ENCODE assay signal across 26 cellular contexts in genomic region chr19:36266375-36266961, GRCh38. TPM values are rescaled to one million over a fixed set of nuclear protein-coding genes. Genes with fewer than 3 reads are reported as not detected.
DNase-seq lines count a peak whose midpoint lies in the region; ATAC-seq, FAIRE-seq and TF ChIP-seq lines count a peak whose summit lies in the region.
"Had no signal": no experiment of that assay in that cellular context is flagged by ENCODE, and none has a peak within 500 bp of the region (broad histone marks: within the 10 kb centered on the region; RNA-seq: fewer than 3 reads in every experiment).

No MANE protein-coding gene starts in this region.

- H3K27ac ChIP-seq in osteoblast (ENCODE audit: low read depth, low read length) (no peak overlapping the region), PC-9 (no peak overlapping the region)
- H3K27ac ChIP-seq: BLaER1, epithelial cell of prostate, stomach, upper lobe of left lung had no signal

- CTCF ChIA-PET in PC-9 (lab: Charles Lee) = no interaction called here

- H3K4me3 Mint-ChIP-seq in T-helper 1 cell treated with Interleukin-12 subunit alpha and Interleukin-12 subunit beta and Interleukin-4 antibody, amounts not matched to agents 30 μg/mL and 1 μg/mL, for 36 hours = peak overlapping the region; percentile 63
- peak overlapping the region; percentile 42 for H3K4me3 Mint-ChIP-seq in activated T-helper 1 cell treated with anti-CD3 and anti-CD28 coated beads, Interleukin-12 subunit alpha, Interleukin-12 subunit beta, Interleukin-2, Interleukin-4 antibody, amounts not matched to agents 30 ng/mL and 10 ng/mL and 1 ng/mL, durations not matched to agents 14 hours and 24 hours and 36 hours
- H3K4me3 Mint-ChIP-seq: activated naive CD4-positive, alpha-beta T cell treated with anti-CD3 and anti-CD28 coated beads for 36 hours; activated T-cell treated with anti-CD3 and anti-CD28 coated beads, Interleukin-2, amount 50 U/mL, for 24 hours; central memory CD8-positive, alpha-beta T cell had no signal

- no peaks in the 10 kb centered on the region for H3K27me3 Mint-ChIP-seq in T-helper 1 cell treated with Interleukin-12 subunit alpha and Interleukin-12 subunit beta and Interleukin-4 antibody, amounts not matched to agents 30 μg/mL and 1 μg/mL, for 36 hours (ENCODE audit: low read depth)
- H3K27me3 Mint-ChIP-seq in activated T-helper 1 cell treated with anti-CD3 and anti-CD28 coated beads, Interleukin-12 subunit alpha, Interleukin-12 subunit beta, Interleukin-2, Interleukin-4 antibody, amounts not matched to agents 30 ng/mL and 10 ng/mL and 1 ng/mL, durations not matched to agents 14 hours and 24 hours and 36 hours (ENCODE audit: insufficient read depth) = no peaks in the 10 kb centered on the region
- H3K27me3 Mint-ChIP-seq: activated T-cell treated with anti-CD3 and anti-CD28 coated beads, Interleukin-2, amount 50 U/mL, for 24 hours; central memory CD8-positive, alpha-beta T cell had no signal

- H3K36me3 ChIP-seq in osteoblast (ENCODE audit: insufficient read depth, low read length) (no peaks in the 10 kb centered on the region), MG63 (no peaks in the 10 kb centered on the region), PC-9 (ENCODE audit: low read depth) (no peaks in the 10 kb centered on the region)
- H3K36me3 ChIP-seq: upper lobe of left lung had no signal

- peaks cover 35% of the 10 kb centered on the region for H3K9me3 Mint-ChIP-seq in T-helper 1 cell treated with Interleukin-12 subunit alpha and Interleukin-12 subunit beta and Interleukin-4 antibody, amounts not matched to agents 30 μg/mL and 1 μg/mL, for 36 hours
- H3K9me3 Mint-ChIP-seq in activated T-helper 1 cell treated with anti-CD3 and anti-CD28 coated beads, Interleukin-12 subunit alpha, Interleukin-12 subunit beta, Interleukin-2, Interleukin-4 antibody, amounts not matched to agents 30 ng/mL and 10 ng/mL and 1 ng/mL, durations not matched to agents 14 hours and 24 hours and 36 hours = peaks cover 5% of the 10 kb centered on the region

- H3K36me3 Mint-ChIP-seq in T-helper 1 cell treated with Interleukin-12 subunit alpha and Interleukin-12 subunit beta and Interleukin-4 antibody, amounts not matched to agents 30 μg/mL and 1 μg/mL, for 36 hours (ENCODE audit: low read depth) = peaks cover 1% of the 10 kb centered on the region
- peaks cover 3% of the 10 kb centered on the region for H3K36me3 Mint-ChIP-seq in activated T-helper 1 cell treated with anti-CD3 and anti-CD28 coated beads, Interleukin-12 subunit alpha, Interleukin-12 subunit beta, Interleukin-2, Interleukin-4 antibody, amounts not matched to agents 30 ng/mL and 10 ng/mL and 1 ng/mL, durations not matched to agents 14 hours and 24 hours and 36 hours (ENCODE audit: low read depth)

- no peak overlapping the region for H3K27ac Mint-ChIP-seq in T-helper 1 cell treated with Interleukin-12 subunit alpha and Interleukin-12 subunit beta and Interleukin-4 antibody, amounts not matched to agents 30 μg/mL and 1 μg/mL, for 36 hours
- H3K27ac Mint-ChIP-seq in activated T-helper 1 cell treated with anti-CD3 and anti-CD28 coated beads, Interleukin-12 subunit alpha, Interleukin-12 subunit beta, Interleukin-2, Interleukin-4 antibody, amounts not matched to agents 30 ng/mL and 10 ng/mL and 1 ng/mL, durations not matched to agents 14 hours and 24 hours and 36 hours = no peak overlapping the region
- H3K27ac Mint-ChIP-seq: activated naive CD4-positive, alpha-beta T cell treated with anti-CD3 and anti-CD28 coated beads for 36 hours; activated T-cell treated with anti-CD3 and anti-CD28 coated beads, Interleukin-2, amount 50 U/mL, for 24 hours had no signal

- ATAC-seq in GM19328 (IDR thresholded peaks at IDR 0.05; ENCODE audit: unreplicated experiment) = no peak

- TF ChIP-seq POLR2A in GM12891 (IDR thresholded peaks at IDR 0.05; ENCODE audit: low read depth, low read length) = no peak

- intact Hi-C loops in activated T-helper 1 cell treated with anti-CD3 and anti-CD28 coated beads, Interleukin-12 subunit alpha, Interleukin-12 subunit beta, Interleukin-2, Interleukin-4 antibody, amounts not matched to agents 30 ng/mL and 10 ng/mL and 1 ng/mL, durations not matched to agents 14 hours and 24 hours and 36 hours (cut with micrococcal nuclease) = no loop called here
- intact Hi-C loops in PC-9 (cut with micrococcal nuclease; ENCODE audit: unreplicated experiment) = no loop called here

- H3K27me3 ChIP-seq in osteoblast (ENCODE audit: insufficient read depth, low read length) = no peaks in the 10 kb centered on the region
- no peaks in the 10 kb centered on the region for H3K27me3 ChIP-seq in MG63
- peaks cover 40% of the 10 kb centered on the region for H3K27me3 ChIP-seq in PC-9 (ENCODE audit: insufficient read depth, low read depth)
- H3K27me3 ChIP-seq: BLaER1, stomach, upper lobe of left lung had no signal

- no peaks in the 10 kb centered on the region for H3K4me1 Mint-ChIP-seq in T-helper 1 cell treated with Interleukin-12 subunit alpha and Interleukin-12 subunit beta and Interleukin-4 antibody, amounts not matched to agents 30 μg/mL and 1 μg/mL, for 36 hours (ENCODE audit: low read depth)
- no peaks in the 10 kb centered on the region for H3K4me1 Mint-ChIP-seq in activated T-helper 1 cell treated with anti-CD3 and anti-CD28 coated beads, Interleukin-12 subunit alpha, Interleukin-12 subunit beta, Interleukin-2, Interleukin-4 antibody, amounts not matched to agents 30 ng/mL and 10 ng/mL and 1 ng/mL, durations not matched to agents 14 hours and 24 hours and 36 hours (ENCODE audit: low read depth)
- H3K4me1 Mint-ChIP-seq: central memory CD8-positive, alpha-beta T cell had no signal

- H3K79me2 ChIP-seq in osteoblast (ENCODE audit: insufficient read depth, low read length) (no peaks in the 10 kb centered on the region), PC-9 (ENCODE audit: low read depth) (no peaks in the 10 kb centered on the region)

- FAIRE-seq in GM12891 (lab: Jason Lieb, UNC) = no peak
- FAIRE-seq: TTC549 had no signal

- no peak for DNase-seq in T-helper 1 cell
- DNase-seq in GM12891 (ENCODE audit: insufficient read length, low spot score) = peak; percentile 42
- no peak for DNase-seq in activated T-helper 1 cell treated with anti-CD3 and anti-CD28 coated beads, Interleukin-12 subunit alpha, Interleukin-12 subunit beta, Interleukin-2, Interleukin-4 antibody, amounts not matched to agents 30 ng/mL and 10 ng/mL and 1 ng/mL, durations not matched to agents 14 hours and 24 hours and 36 hours (ENCODE audit: low spot score)
- DNase-seq in osteoblast (ENCODE audit: insufficient read length, low spot score, missing footprints) = peak; percentile 76
- DNase-seq in MG63 = no peak
- DNase-seq in PC-9 = no peak
- DNase-seq: activated CD4-positive, CD25-positive, alpha-beta regulatory T cell treated with anti-CD3 and anti-CD28 coated beads, Interleukin-2, amount 50 U/mL, for 72 hours; activated naive CD4-positive, alpha-beta T cell treated with anti-CD3 and anti-CD28 coated beads for 36 hours; activated T-cell treated with anti-CD3 and anti-CD28 coated beads, Interleukin-2, amount 50 U/mL, for 24 hours; COR-L47; DND-41; foreskin fibroblast; islet precursor cell; mammary epithelial cell; NCI-H2029 treated with DMSO at 0.1 percent for 48 hours; occipital lobe; retina; stomach; SW 1271 had no signal

- H2AFZ ChIP-seq in osteoblast (ENCODE audit: low read length) = no peak overlapping the region
- H2AFZ ChIP-seq in PC-9 = no peak overlapping the region

- no TSS peak for BruUV-seq in PC-9 (replicated peaks; lab: Mats Ljungman, UMichigan)

- POLR2A ChIA-PET in PC-9 (lab: Charles Lee; ENCODE audit: unreplicated experiment) = no interaction called here

- TF ChIP-seq CTCF in osteoblast (IDR thresholded peaks at IDR 0.05; ENCODE audit: extremely low read depth, low read depth, low read length) (no peak), PC-9 (conservative IDR thresholded peaks at IDR 0.05) (no peak)

- H3K9me3 ChIP-seq in osteoblast (ENCODE audit: low read depth, low read length) (no peaks in the 10 kb centered on the region), MG63 (no peaks in the 10 kb centered on the region), PC-9 (ENCODE audit: insufficient read depth, low read depth) (no peaks in the 10 kb centered on the region)

- H3K4me3 ChIP-seq in osteoblast (ENCODE audit: insufficient read depth, low read length) = no peak overlapping the region
- H3K4me3 ChIP-seq in MG63 = no peak overlapping the region
- H3K4me3 ChIP-seq in PC-9 = no peak overlapping the region
- H3K4me3 ChIP-seq: BLaER1 had no signal

- H3F3A ChIP-seq in PC-9 (ENCODE audit: insufficient read depth, low read depth) = no peaks in the 10 kb centered on the region

- H3K4me2 ChIP-seq in osteoblast (ENCODE audit: insufficient read depth, low read length) (no peak overlapping the region), PC-9 (no peak overlapping the region)
- H3K4me2 ChIP-seq: BLaER1 had no signal

- H3K4me1 ChIP-seq in osteoblast (ENCODE audit: insufficient read depth, low read length) (no peaks in the 10 kb centered on the region), PC-9 (replicated peaks; ENCODE audit: insufficient read depth) (no peaks in the 10 kb centered on the region)
- H3K4me1 ChIP-seq: BLaER1, stomach, upper lobe of left lung had no signal

- H4K20me1 ChIP-seq in osteoblast (ENCODE audit: insufficient read depth, low read length) (no peaks in the 10 kb centered on the region), PC-9 (ENCODE audit: insufficient read depth) (no peaks in the 10 kb centered on the region)
- H4K20me1 ChIP-seq: BLaER1 had no signal

- H3K9me2 ChIP-seq in PC-9 (ENCODE audit: insufficient read depth) = no peaks in the 10 kb centered on the region

TF ChIP-seq in GM12891, 5 proteins besides CTCF, POLR2A, EP300 and RAD21 (continues in another document):
- TF ChIP-seq TAF1 (IDR thresholded peaks at IDR 0.05; ENCODE audit: low read depth, low read length) (no peak), POU2F2 (IDR thresholded peaks at IDR 0.05; ENCODE audit: low read depth, low read length) (no peak), SPI1 (IDR thresholded peaks at IDR 0.05; ENCODE audit: low read depth, low read length) (no peak), PAX5 (IDR thresholded peaks at IDR 0.05; ENCODE audit: insufficient read depth, low read length, severe bottlenecking) (no peak)

RNA-seq across cellular contexts. Expression of gene ZNF146, which starts 51.6 kb away (rescaled TPM):
- 30.6 TPM for polyA plus RNA-seq in GM12891 (2012; ENCODE audit: low read depth, missing spikeins)
- total RNA-seq in activated T-helper 1 cell treated with anti-CD3 and anti-CD28 coated beads, Interleukin-12 subunit alpha, Interleukin-12 subunit beta, Interleukin-2, Interleukin-4 antibody, amounts not matched to agents 30 ng/mL and 10 ng/mL and 1 ng/mL, durations not matched to agents 14 hours and 24 hours and 36 hours = 82.5 and 94.0 TPM in 2 replicates
- 65.7 and 82.2 TPM in 2 replicates for total RNA-seq in osteoblast
- total RNA-seq in MG63 (2014; rRNA removed; shearing (Covaris generic); ENCODE audit: low replicate concordance) = 42.5 and 89.2 TPM in 2 replicates
- total RNA-seq in PC-9 (2021) = 53.1 and 68.0 TPM in 2 replicates

RNA-seq across cellular contexts. Expression of gene ZNF565, which starts 52.0 kb away (rescaled TPM):
- 1.0 TPM for polyA plus RNA-seq in GM12891 (2012; ENCODE audit: low read depth, missing spikeins)
- 2.1 and 2.4 TPM in 2 replicates for total RNA-seq in activated T-helper 1 cell treated with anti-CD3 and anti-CD28 coated beads, Interleukin-12 subunit alpha, Interleukin-12 subunit beta, Interleukin-2, Interleukin-4 antibody, amounts not matched to agents 30 ng/mL and 10 ng/mL and 1 ng/mL, durations not matched to agents 14 hours and 24 hours and 36 hours
- total RNA-seq in osteoblast (6.9 and 7.1 TPM in 2 replicates), PC-9 (2021) (3.3 and 4.3 TPM in 2 replicates)
- total RNA-seq in MG63 (2014; rRNA removed; shearing (Covaris generic); ENCODE audit: low replicate concordance) = 3.0 and 3.9 TPM in 2 replicates

Comparison
In these comparisons a context has a peak if more than half of its experiments do, and no peak if none do; other contexts are left out.
1. DNase-seq: peak in GM12891 (single experiment) and osteoblast (single experiment); none in T-helper 1 cell (0 of 5), activated T-helper 1 cell treated with anti-CD3 and anti-CD28 coated beads, Interleukin-12 subunit alpha, Interleukin-12 subunit beta, Interleukin-2, Interleukin-4 antibody, amounts not matched to agents 30 ng/mL and 10 ng/mL and 1 ng/mL, durations not matched to agents 14 hours and 24 hours and 36 hours (single experiment), MG63 (single experiment) and PC-9 (0 of 2).